In genomic region chr10:80188713-80189112, GRCh38 we compare ENCODE assay signal across 15 cellular contexts. TPM values are rescaled to one million over a fixed set of nuclear protein-coding genes. Genes with fewer than 3 reads are reported as not detected.
DNase-seq lines count a peak whose midpoint lies in the region; ATAC-seq, FAIRE-seq and TF ChIP-seq lines count a peak whose summit lies in the region.
"Had no signal": no experiment of that assay in that cellular context is flagged by ENCODE, and none has a peak within 500 bp of the region (broad histone marks: within the 10 kb centered on the region; RNA-seq: fewer than 3 reads in every experiment).

No MANE protein-coding gene starts in this region.

- intact Hi-C loops in CD4-positive, alpha-beta memory T cell (cut with micrococcal nuclease) = loop anchor here (5.0 kb wide), 1 partner anchor 34 kb away; no protein-coding TSS in a partner anchor
- intact Hi-C loops in K562 (cut with micrococcal nuclease) = loop anchor here (1.0 kb wide), 1 partner anchor 15 kb away; no protein-coding TSS in a partner anchor

- no peak overlapping the region for H4K91ac ChIP-seq in trophoblast cell (ENCODE audit: low read depth, low read length)

- H3K4me2 ChIP-seq in K562 (ENCODE audit: insufficient read depth, low read length) = peak overlapping the region; percentile 51; the same call in 1 of the 2 replicates
- H3K4me2 ChIP-seq in trophoblast cell (ENCODE audit: low read length) = no peak overlapping the region

- no peak for TF ChIP-seq EP300 in K562 (IDR thresholded peaks at IDR 0.05; ENCODE audit: low read length)

- H3K79me1 ChIP-seq in trophoblast cell (ENCODE audit: low read length) = no peaks in the 10 kb centered on the region

- H3K9me1 ChIP-seq in K562 (ENCODE audit: control insufficient read depth, insufficient read depth, low read length) = no peaks in the 10 kb centered on the region

- H3K79me2 ChIP-seq in K562 (ENCODE audit: control insufficient read depth, insufficient read depth, low read length) (peaks cover 93% of the 10 kb centered on the region), trophoblast cell (ENCODE audit: control insufficient read depth, insufficient read depth, low read length, poor library complexity) (peaks cover 13% of the 10 kb centered on the region)

- H3K4ac ChIP-seq in trophoblast cell (ENCODE audit: low read depth, low read length) = peak overlapping the region; percentile 48

- H3K4me3 Mint-ChIP-seq in CD4-positive, alpha-beta memory T cell = peak overlapping the region in 7 of 8 donors; percentile 29 to 92 (median 48)
- H3K4me3 Mint-ChIP-seq in HFFc6 = no peak overlapping the region
- H3K4me3 Mint-ChIP-seq: endodermal cell had no signal

- H2AK5ac ChIP-seq in trophoblast cell (ENCODE audit: low read length) = no peak overlapping the region

- no peak overlapping the region for H3K23ac ChIP-seq in trophoblast cell (ENCODE audit: low read length)

- in situ Hi-C loops in K562 (cut with MboI) = no loop called here

- peaks cover 0 to 6% (median 0%) of the 10 kb centered on the region in 8 donors for H3K9me3 Mint-ChIP-seq in CD4-positive, alpha-beta memory T cell
- H3K9me3 Mint-ChIP-seq in HFFc6 = peaks cover 14% of the 10 kb centered on the region
- H3K9me3 Mint-ChIP-seq: endodermal cell had no signal

- DNase-seq in CD4-positive, alpha-beta memory T cell = no peak
- DNase-seq in K562 (ENCODE audit: extremely low read depth in 1 of 4, low spot score in 3 of 4) (no peak), trophoblast cell (no peak), SW480 (ENCODE audit: low spot score) (no peak), GM10266 (ENCODE audit: extremely low spot score) (no peak), HFFc6 (no peak)
- DNase-seq: Caco-2, endodermal cell, left colon, NCI-H1048, NCI-H510A treated with DMSO at 0.1 percent for 48 hours, SHP77 had no signal

- POLR2A ChIA-PET in CD4-positive, alpha-beta memory T cell (lab: Charles Lee; ENCODE audit: partially characterized antibody) = interaction anchor here (1.6 to 3.2 kb wide), 7 partner anchors 9 to 1120 kb away, joined by 5 to 186 read pairs (median 26); partner anchors contain the start of genes ANXA11, TMEM254 and ZMIZ1
- POLR2A ChIA-PET in K562 (lab: Yijun Ruan, JAX) = interaction anchor here (1.5 to 2.8 kb wide), 4 partner anchors 12 to 16 kb away, joined by 6 to 26 read pairs (median 10); no protein-coding TSS in a partner anchor

- CTCF ChIA-PET in CD4-positive, alpha-beta memory T cell (lab: Charles Lee; ENCODE audit: partially characterized antibody) = interaction anchor here (0.7 to 3.2 kb wide), 7 partner anchors 8 to 45 kb away, joined by 4 to 92 read pairs (median 10); partner anchors contain the start of gene ANXA11
- CTCF ChIA-PET in K562 (lab: Yijun Ruan, JAX; ENCODE audit: low intra/inter-chr PET ratio) = no interaction called here

- H3K4me1 ChIP-seq in CD4-positive, alpha-beta memory T cell (ENCODE audit: insufficient read depth, low read length) = peaks cover 87% of the 10 kb centered on the region
- H3K4me1 ChIP-seq in K562 (replicated peaks in 1 of 2; ENCODE audit: control insufficient read depth in 2 of 2, insufficient read depth in 2 of 2, low read length in 2 of 2) = peaks cover 31 to 37% of the 10 kb centered on the region in 2 experiments
- H3K4me1 ChIP-seq in trophoblast cell (ENCODE audit: control insufficient read depth in 1 of 2, insufficient read depth in 2 of 2, low read length in 2 of 2) = peaks cover 0 to 5% of the 10 kb centered on the region in 2 experiments

- H3K14ac ChIP-seq in trophoblast cell (ENCODE audit: low read length) = no peak overlapping the region

- H3K9me3 ChIP-seq in CD4-positive, alpha-beta memory T cell (ENCODE audit: control insufficient read depth in 1 of 2, low read length in 2 of 2) = no peaks in the 10 kb centered on the region
- H3K9me3 ChIP-seq in KOPT-K1 (ENCODE audit: insufficient read depth, low read length, poor library complexity, severe bottlenecking) = peaks cover 19% of the 10 kb centered on the region
- H3K9me3 ChIP-seq in K562 (replicated peaks; ENCODE audit: control insufficient read depth, insufficient read depth, low read depth, low read length) = peaks cover 6% of the 10 kb centered on the region
- H3K9me3 ChIP-seq in trophoblast cell (ENCODE audit: insufficient read depth, low read depth, low read length) = no peaks in the 10 kb centered on the region
- H3K9me3 ChIP-seq: ovary had no signal

- H2BK5ac ChIP-seq in trophoblast cell (ENCODE audit: low read depth, low read length, poor library complexity) = no peak overlapping the region

- H4K8ac ChIP-seq in trophoblast cell (ENCODE audit: low read depth, low read length) = no peak overlapping the region

- BruUV-seq in K562 (replicated peaks; lab: Mats Ljungman, UMichigan) = no TSS peak

- TF ChIP-seq POLR2A in K562 (conservative IDR thresholded peaks at IDR 0.05) = no peak

- H3K4me3 ChIP-seq in CD4-positive, alpha-beta memory T cell (ENCODE audit: low read length in 2 of 2) = no peak overlapping the region
- no peak overlapping the region for H3K4me3 ChIP-seq in K562
- no peak overlapping the region for H3K4me3 ChIP-seq in trophoblast cell (ENCODE audit: low read depth, low read length)
- H3K4me3 ChIP-seq: ovary had no signal

- no peak overlapping the region for H2AFZ ChIP-seq in K562 (ENCODE audit: low read depth, low read length)
- H2AFZ ChIP-seq in trophoblast cell (ENCODE audit: insufficient read depth, low read length, poor library complexity) = no peak overlapping the region

- H3K27me3 ChIP-seq in CD4-positive, alpha-beta memory T cell (ENCODE audit: insufficient read depth, low read length) = no peaks in the 10 kb centered on the region
- H3K27me3 ChIP-seq in K562 (ENCODE audit: control insufficient read depth in 2 of 2, insufficient read depth in 2 of 2, low read length in 2 of 2) = no peaks in the 10 kb centered on the region
- H3K27me3 ChIP-seq in trophoblast cell (ENCODE audit: insufficient read depth, low read length) = no peaks in the 10 kb centered on the region
- H3K27me3 ChIP-seq: ovary had no signal

- WGBS in K562 (ENCODE audit: insufficient coverage, low coverage, missing lambda C conversion rate) = 69% methylated on average over 9 of the region's 9 CpGs
- no CpG with 5 or more reads among the region's 9 CpGs for WGBS in trophoblast cell (ENCODE audit: extremely low coverage, insufficient coverage, insufficient read length)

- FAIRE-seq in K562 (lab: Jason Lieb, UNC) = no peak

- peak overlapping the region; percentile 88 to 97 (median 93) for H3K27ac Mint-ChIP-seq in CD4-positive, alpha-beta memory T cell
- H3K27ac Mint-ChIP-seq in HFFc6 = no peak overlapping the region; the same call in 1 of the 2 replicates

- H3K9ac ChIP-seq in K562 (ENCODE audit: insufficient read depth in 1 of 2, low read depth in 2 of 2, low read length in 2 of 2) = peak overlapping the region; percentile 19 to 80; a peak in 2 of 4 replicates
- H3K9ac ChIP-seq in trophoblast cell (ENCODE audit: low read length) = no peak overlapping the region

- TF ChIP-seq CTCF in K562 (IDR thresholded peaks at IDR 0.05 in 2 of 3, conservative IDR thresholded peaks at IDR 0.05 in 1 of 3; ENCODE audit: insufficient read depth in 2 of 3, low read depth in 1 of 3, low read length in 3 of 3) (no peak), GM10266 (IDR thresholded peaks at IDR 0.05; ENCODE audit: control insufficient read depth, insufficient read depth, low read depth, missing control alignments) (no peak), HFFc6 (IDR thresholded peaks at IDR 0.05) (no peak)

- no peak overlapping the region for H2BK120ac ChIP-seq in trophoblast cell (ENCODE audit: insufficient read depth, low read length, poor library complexity)

- peaks cover 13 to 19% of the 10 kb centered on the region in 2 donors for H3K36me3 Mint-ChIP-seq in CD4-positive, alpha-beta memory T cell
- peaks cover 21% of the 10 kb centered on the region for H3K36me3 Mint-ChIP-seq in HFFc6 (ENCODE audit: low read depth)

- ATAC-seq in K562 (no peak), HG03097 (IDR thresholded peaks at IDR 0.05; ENCODE audit: low FRiP score, unreplicated experiment) (no peak)
- ATAC-seq: left colon had no signal

- H3K27me3 Mint-ChIP-seq in CD4-positive, alpha-beta memory T cell = no peaks in the 10 kb centered on the region
- peaks cover 2% of the 10 kb centered on the region for H3K27me3 Mint-ChIP-seq in HFFc6 (ENCODE audit: insufficient read depth)

- no peaks in the 10 kb centered on the region for H3K36me3 ChIP-seq in CD4-positive, alpha-beta memory T cell (ENCODE audit: insufficient read depth, low read length)
- H3K36me3 ChIP-seq in KOPT-K1 (ENCODE audit: insufficient read depth, low read length) (peaks cover 24% of the 10 kb centered on the region; the same call in 1 of the 2 replicates), K562 (ENCODE audit: control insufficient read depth, insufficient read depth, low read length) (peaks cover 20% of the 10 kb centered on the region; the same call in 2 of the 3 replicates), trophoblast cell (ENCODE audit: control insufficient read depth in 1 of 2, insufficient read depth in 2 of 2, low read length in 2 of 2) (no peaks in the 10 kb centered on the region)
- H3K36me3 ChIP-seq: ovary had no signal

- no peak overlapping the region for H3K18ac ChIP-seq in trophoblast cell (ENCODE audit: low read length)

- peaks cover 57 to 84% (median 76%) of the 10 kb centered on the region in 4 donors for H3K4me1 Mint-ChIP-seq in CD4-positive, alpha-beta memory T cell
- peaks cover 55% of the 10 kb centered on the region for H3K4me1 Mint-ChIP-seq in HFFc6 (ENCODE audit: low read depth)
- H3K4me1 Mint-ChIP-seq: endodermal cell had no signal

- no peak for TF ChIP-seq RAD21 in K562 (CRISPR knock-in tag; conservative IDR thresholded peaks at IDR 0.05 in 1 of 2, IDR thresholded peaks at IDR 0.05 in 1 of 2)

- peak overlapping the region; percentile 59 for H3K27ac ChIP-seq in CD4-positive, alpha-beta memory T cell (ENCODE audit: low read depth, low read length)
- H3K27ac ChIP-seq in KOPT-K1 (ENCODE audit: low read depth, low read length, poor library complexity, severe bottlenecking) (peak overlapping the region; percentile 87), K562 (ENCODE audit: extremely low read depth, low read depth, low read length) (peak overlapping the region; percentile 60), trophoblast cell (ENCODE audit: low read depth, low read length) (no peak overlapping the region)
- H3K27ac ChIP-seq: ovary had no signal

- H4K12ac ChIP-seq in trophoblast cell (ENCODE audit: low read depth, low read length) = no peak overlapping the region

- H4K20me1 ChIP-seq in K562 (replicated peaks; ENCODE audit: control insufficient read depth, insufficient read depth, low read length) = peaks cover 7% of the 10 kb centered on the region

- H2BK12ac ChIP-seq in trophoblast cell (ENCODE audit: low read length) = no peak overlapping the region

RNA-seq across cellular contexts. Expression of gene ANXA11, which starts 16.6 kb away (rescaled TPM):
- total RNA-seq in CD4-positive, alpha-beta memory T cell = 100 to 1,000 TPM; 202 to 211 TPM
- 100 to 1,000 TPM; 173 to 342 TPM for polyA plus RNA-seq in CD4-positive, alpha-beta memory T cell
- total RNA-seq in K562 (2011; cell fraction: chromatin; rRNA removed; ENCODE audit: low replicate concordance) = 76.5 and 119 TPM in 2 replicates
- 60.7 and 61.5 TPM in 2 replicates for total RNA-seq in K562 (2011; cell fraction: nucleolus; rRNA removed)
- total RNA-seq in K562 (2011; cell fraction: nucleoplasm; rRNA removed) = 69.1 and 105 TPM in 2 replicates
- total RNA-seq in K562 (2014; rRNA removed) = 109 and 153 TPM in 2 replicates
- 107 and 116 TPM in 2 replicates for total RNA-seq in K562 (2014; rRNA removed; fragmentation: Illumina TruSeq; extraction: Trizol)
- total RNA-seq in K562 (2015; rRNA removed; fragmentation: Illumina TruSeq; extraction: Trizol) = 148 and 173 TPM in 2 replicates
- total RNA-seq in K562 (2021) = 182 and 201 TPM in 2 replicates
- 110 and 146 TPM in 2 replicates for polyA plus RNA-seq in K562 (2011; rRNA removed)
- 75.9 and 170 TPM in 2 replicates for polyA plus RNA-seq in K562 (2011; cell fraction: cytosol; rRNA removed)
- 61.3 and 66.0 TPM in 2 replicates for polyA plus RNA-seq in K562 (2011; cell fraction: nucleus; rRNA removed)
- polyA plus RNA-seq in K562 (2012) = 265 and 356 TPM in 2 replicates
- 212 and 243 TPM in 2 replicates for polyA plus RNA-seq in K562 (2014; fragmentation: Illumina TruSeq; extraction: Trizol)
- polyA plus RNA-seq in K562 (2014; fragmentation: Nextera tagmentation; extraction: Ambion mirVana) = 10 to 100 TPM; 43.6 to 70.0 TPM
- 95.7 and 97.6 TPM in 2 replicates for polyA plus RNA-seq in K562 (2014; rRNA removed)
- 62.3 and 65.3 TPM in 2 replicates for polyA minus RNA-seq in K562 (2011; rRNA and poly(A)+ RNA removed)
- 86.2 and 98.5 TPM in 2 replicates for polyA minus RNA-seq in K562 (2011; cell fraction: cytosol; rRNA and poly(A)+ RNA removed)
- polyA minus RNA-seq in K562 (2011; cell fraction: nucleus; rRNA and poly(A)+ RNA removed) = 25.7 and 32.5 TPM in 2 replicates
- polyA plus RNA-seq in trophoblast cell (2013) = 460 and 504 TPM in 2 replicates
- total RNA-seq in HFFc6 (2021; fragmentation: NEBNext Ultra II Directional; extraction: Animal tissue kit (Norgen Biotek cat#: 25700)) = 100 to 1,000 TPM; 253 to 361 (median 336) TPM

RNA-seq across cellular contexts. Expression of gene PLAC9, which starts 56.2 kb away (rescaled TPM):
- total RNA-seq in CD4-positive, alpha-beta memory T cell = not detected
- polyA plus RNA-seq in CD4-positive, alpha-beta memory T cell = under 1 TPM in 1 of 2 donors, not detected in 1; 0.81 TPM
- not detected in 2 replicates for total RNA-seq in K562 (2011; cell fraction: chromatin; rRNA removed; ENCODE audit: low replicate concordance)
- total RNA-seq in K562 (2011; cell fraction: nucleolus; rRNA removed) = not detected in 2 replicates
- not detected in 2 replicates for total RNA-seq in K562 (2011; cell fraction: nucleoplasm; rRNA removed)
- total RNA-seq in K562 (2014; rRNA removed) (not detected in 2 replicates), K562 (2014; rRNA removed; fragmentation: Illumina TruSeq; extraction: Trizol) (not detected in 2 replicates), K562 (2015; rRNA removed; fragmentation: Illumina TruSeq; extraction: Trizol) (not detected in 2 replicates), K562 (2021) (not detected in 2 replicates)
- polyA plus RNA-seq in K562 (2011; rRNA removed) (not detected in 2 replicates), K562 (2014; fragmentation: Illumina TruSeq; extraction: Trizol) (not detected in 2 replicates), K562 (2014; fragmentation: Nextera tagmentation; extraction: Ambion mirVana) (not detected), K562 (2014; rRNA removed) (not detected in 2 replicates)
- polyA plus RNA-seq in K562 (2011; cell fraction: cytosol; rRNA removed) = not detected in 2 replicates
- polyA plus RNA-seq in K562 (2011; cell fraction: nucleus; rRNA removed) = not detected in 2 replicates
- polyA plus RNA-seq in K562 (2012) = 0.20 TPM in 1 of 2 replicates, not detected in the other
- polyA minus RNA-seq in K562 (2011; rRNA and poly(A)+ RNA removed) = not detected in 2 replicates
- not detected in 2 replicates for polyA minus RNA-seq in K562 (2011; cell fraction: cytosol; rRNA and poly(A)+ RNA removed)
- polyA minus RNA-seq in K562 (2011; cell fraction: nucleus; rRNA and poly(A)+ RNA removed) = not detected in 2 replicates
- polyA plus RNA-seq in trophoblast cell (2013) = 12.4 and 12.5 TPM in 2 replicates
- total RNA-seq in HFFc6 (2021; fragmentation: NEBNext Ultra II Directional; extraction: Animal tissue kit (Norgen Biotek cat#: 25700)) = 1 to 10 TPM; 2.1 to 6.6 (median 6.2) TPM
- total RNA-seq: Caco-2 had no signal
